ENCODE assay signal across 8 cellular contexts in genomic region chr13:27960362-27961226, GRCh38. TPM values are rescaled to one million over a fixed set of nuclear protein-coding genes. Genes with fewer than 3 reads are reported as not detected.
DNase-seq lines count a peak whose midpoint lies in the region; ATAC-seq and TF ChIP-seq lines count a peak whose summit lies in the region.

No MANE protein-coding gene starts in this region.

- peaks cover 81% of the 10 kb centered on the region for H3K27me3 Mint-ChIP-seq in activated naive CD8-positive, alpha-beta T cell treated with anti-CD3 and anti-CD28 coated beads, Interleukin-2, amount 10 ng/mL, durations not matched to agents 7 days and 5 days

- no CpG with 5 or more reads among the region's 73 CpGs for WGBS in iPS DF 6.9 (ENCODE audit: insufficient coverage, insufficient read length)

- no peaks in the 10 kb centered on the region for H3K36me3 Mint-ChIP-seq in activated naive CD8-positive, alpha-beta T cell treated with anti-CD3 and anti-CD28 coated beads, Interleukin-2, amount 10 ng/mL, durations not matched to agents 7 days and 5 days

- H3K4me3 ChIP-seq in GM08714 (ENCODE audit: low read length): peak overlapping the region; percentile 21; the same call in 1 of the 2 replicates
- H3K4me3 ChIP-seq in iPS DF 6.9 (ENCODE audit: low read length): 0 out of 2 replicates have a peak overlapping the region, but pooled peaks have one; percentile 2
- peak overlapping the region in 5 of 7 experiments; percentile 2 to 27 (median 15) for H3K4me3 ChIP-seq in skin epidermis

- H3K9me3 ChIP-seq in iPS DF 6.9 (ENCODE audit: control insufficient read depth, insufficient read depth, low read length): no peaks in the 10 kb centered on the region

- H3K9me3 Mint-ChIP-seq in activated naive CD8-positive, alpha-beta T cell treated with anti-CD3 and anti-CD28 coated beads, Interleukin-2, amount 10 ng/mL, durations not matched to agents 7 days and 5 days: no peaks in the 10 kb centered on the region

- H3K27me3 ChIP-seq in iPS DF 6.9 (ENCODE audit: control insufficient read depth, insufficient read depth, low read length): peaks cover 89% of the 10 kb centered on the region

- peak; percentile 48 for ATAC-seq in activated naive CD8-positive, alpha-beta T cell treated with anti-CD3 and anti-CD28 coated beads, Interleukin-2, amount 10 ng/mL, durations not matched to agents 7 days and 5 days (ENCODE audit: low read depth)

- TF ChIP-seq CTCF in 22Rv1 (IDR thresholded peaks at IDR 0.05): peak; percentile 80

- H3K4me3 Mint-ChIP-seq in activated naive CD8-positive, alpha-beta T cell treated with anti-CD3 and anti-CD28 coated beads, Interleukin-2, amount 10 ng/mL, durations not matched to agents 7 days and 5 days: peak overlapping the region; percentile 74

- POLR2A ChIA-PET in activated naive CD8-positive, alpha-beta T cell treated with anti-CD3 and anti-CD28 coated beads, Interleukin-2, amount 10 ng/mL, durations not matched to agents 7 days and 5 days (lab: Charles Lee): no interaction called here

- no peaks in the 10 kb centered on the region for H3K36me3 ChIP-seq in iPS DF 6.9 (ENCODE audit: control insufficient read depth, insufficient read depth, low read length)

- H3K27ac ChIP-seq in 22Rv1 (no peak overlapping the region), iPS DF 6.9 (ENCODE audit: low read length) (no peak overlapping the region), skin epidermis (no peak overlapping the region)

- H3K4me1 Mint-ChIP-seq in activated naive CD8-positive, alpha-beta T cell treated with anti-CD3 and anti-CD28 coated beads, Interleukin-2, amount 10 ng/mL, durations not matched to agents 7 days and 5 days: peaks cover 6% of the 10 kb centered on the region

- peaks cover 6% of the 10 kb centered on the region; the same call in 1 of the 2 replicates for H3K4me1 ChIP-seq in iPS DF 6.9 (ENCODE audit: control insufficient read depth, insufficient read depth, low read length)

- no peak overlapping the region for H3K27ac Mint-ChIP-seq in activated naive CD8-positive, alpha-beta T cell treated with anti-CD3 and anti-CD28 coated beads, Interleukin-2, amount 10 ng/mL, durations not matched to agents 7 days and 5 days

- DNase-seq in NCI-H1930 (lab: John Stamatoyannopoulos, UW): peak; percentile 60 to 74
- peak; percentile 73 for DNase-seq in activated naive CD8-positive, alpha-beta T cell treated with anti-CD3 and anti-CD28 coated beads, Interleukin-2, amount 10 ng/mL, durations not matched to agents 7 days and 5 days
- DNase-seq in iPS DF 6.9 (ENCODE audit: low read depth, low spot score): no peak
- no peak for DNase-seq in NCI-H446 treated with DMSO at 0.1 percent for 48 hours (lab: John Stamatoyannopoulos, UW)
- DNase-seq in stimulated activated CD4-positive, alpha-beta T cell treated with anti-CD3 and anti-CD28 coated beads, Interleukin-4, amount 100 ng/mL, for 4 hours: no peak

RNA-seq across cellular contexts. Expression of gene CDX2, which starts 8.5 kb away (rescaled TPM):
- total RNA-seq in activated naive CD8-positive, alpha-beta T cell treated with anti-CD3 and anti-CD28 coated beads, Interleukin-2, amount 10 ng/mL, durations not matched to agents 7 days and 5 days: not detected

RNA-seq across cellular contexts. Expression of gene URAD, which starts 27.9 kb away (rescaled TPM):
- not detected for total RNA-seq in activated naive CD8-positive, alpha-beta T cell treated with anti-CD3 and anti-CD28 coated beads, Interleukin-2, amount 10 ng/mL, durations not matched to agents 7 days and 5 days

RNA-seq across cellular contexts. Expression of gene PDX1, which starts 40.8 kb away (rescaled TPM):
- total RNA-seq in activated naive CD8-positive, alpha-beta T cell treated with anti-CD3 and anti-CD28 coated beads, Interleukin-2, amount 10 ng/mL, durations not matched to agents 7 days and 5 days: not detected

Comparison
In these comparisons a context has a peak if more than half of its experiments do, and no peak if none do; other contexts are left out.
1. DNase-seq: peak in NCI-H1930 (2 of 2) and activated naive CD8-positive, alpha-beta T cell treated with anti-CD3 and anti-CD28 coated beads, Interleukin-2, amount 10 ng/mL, durations not matched to agents 7 days and 5 days (single experiment); none in iPS DF 6.9 (single experiment), NCI-H446 treated with DMSO at 0.1 percent for 48 hours (single experiment) and stimulated activated CD4-positive, alpha-beta T cell treated with anti-CD3 and anti-CD28 coated beads, Interleukin-4, amount 100 ng/mL, for 4 hours (0 of 2).
2. Peak in every context shown above with its lines, with median percentiles within 50 percentile points of each other: H3K4me3 ChIP-seq.